17 cellular contexts compared by ENCODE assay signal in the genomic region with DNA sequence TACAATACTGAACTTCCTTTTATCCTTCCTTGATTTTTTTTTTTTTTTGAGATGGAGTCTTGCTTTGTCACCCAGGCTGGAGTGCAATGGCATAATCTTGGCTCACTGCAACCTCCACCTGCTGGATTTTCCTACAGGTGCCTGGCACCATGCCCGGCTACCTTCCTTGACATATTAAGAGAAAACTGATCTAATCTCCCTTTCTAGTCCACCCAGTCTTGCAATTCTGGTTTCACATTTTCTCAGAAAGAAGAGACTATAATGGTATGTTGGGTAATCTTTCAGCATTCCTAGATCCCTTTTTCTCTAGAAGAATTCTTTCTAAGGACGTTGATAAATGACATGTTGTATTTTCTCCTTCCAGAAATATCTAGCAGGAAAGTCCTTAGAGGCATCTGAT. TPM values are rescaled to one million over a fixed set of nuclear protein-coding genes. Genes with fewer than 3 reads are reported as not detected.
DNase-seq lines count a peak whose midpoint lies in the region; ATAC-seq and TF ChIP-seq lines count a peak whose summit lies in the region.
"Had no signal": no experiment of that assay in that cellular context is flagged by ENCODE, and none has a peak within 500 bp of the region (broad histone marks: within the 10 kb centered on the region; RNA-seq: fewer than 3 reads in every experiment).

No MANE protein-coding gene starts in this region.

- no peak for DNase-seq in SK-N-SH
- peak; percentile 39 for DNase-seq in amniotic epithelial cell (ENCODE audit: low read depth)
- peak; percentile 58 for DNase-seq in prostate gland (ENCODE audit: low spot score)
- DNase-seq in neuronal stem cell (ENCODE audit: low spot score): no peak
- no peak for DNase-seq in OCI-M1 (lab: John Stamatoyannopoulos, UW)
- DNase-seq in NCI-H2081 treated with DMSO at 0.1 percent for 48 hours (lab: John Stamatoyannopoulos, UW): no peak
- DNase-seq: activated CD4-positive, alpha-beta T cell treated with anti-CD3 and anti-CD28 coated beads for 4 hours; activated gamma-delta T cell; cerebellar nuclear complex; KBM-7; left ventricle myocardium superior; NCI-H1930; SW 1271 had no signal

- no peak overlapping the region for H2BK120ac ChIP-seq in neuronal stem cell (ENCODE audit: low read depth, low read length)

- intact Hi-C loops in prostate gland (cut with DNase I): no loop called here

- no peak overlapping the region for H3K4me3 ChIP-seq in SK-N-SH (ENCODE audit: low read depth in 2 of 2, low read length in 1 of 2)
- no peak overlapping the region for H3K4me3 ChIP-seq in prostate gland
- no peak overlapping the region for H3K4me3 ChIP-seq in neuronal stem cell (ENCODE audit: low read length in 2 of 2)
- H3K4me3 ChIP-seq: neural progenitor cell, thoracic aorta had no signal

- peaks cover 21% of the 10 kb centered on the region for H3F3A ChIP-seq in SK-N-SH (replicated peaks; ENCODE audit: insufficient read depth)

- H3K27me3 ChIP-seq in SK-N-SH (ENCODE audit: insufficient read depth) (no peaks in the 10 kb centered on the region), prostate gland (replicated peaks; ENCODE audit: insufficient read depth) (no peaks in the 10 kb centered on the region), neuronal stem cell (ENCODE audit: control insufficient read depth in 3 of 3, insufficient read depth in 3 of 3, low read depth in 1 of 3, low read length in 3 of 3) (no peaks in the 10 kb centered on the region)
- H3K27me3 ChIP-seq: neural progenitor cell had no signal

- TF ChIP-seq POLR2A in prostate gland (IDR thresholded peaks at IDR 0.05): no peak

- no peak overlapping the region for H4K91ac ChIP-seq in neuronal stem cell (ENCODE audit: low read depth, low read length, poor library complexity)

- no peaks in the 10 kb centered on the region for H3K9me3 ChIP-seq in SK-N-SH
- H3K9me3 ChIP-seq in prostate gland: no peaks in the 10 kb centered on the region
- H3K9me3 ChIP-seq in neuronal stem cell (replicated peaks in 1 of 2; ENCODE audit: control insufficient read depth in 2 of 2, insufficient read depth in 1 of 2, low read depth in 1 of 2, low read length in 2 of 2): no peaks in the 10 kb centered on the region
- H3K9me3 ChIP-seq: thoracic aorta had no signal

- no peak overlapping the region for H3K14ac ChIP-seq in neuronal stem cell (ENCODE audit: low read length)

- TF ChIP-seq RAD21 in SK-N-SH (IDR thresholded peaks at IDR 0.05; ENCODE audit: low read length) (no peak), Ishikawa (IDR thresholded peaks at IDR 0.05; ENCODE audit: low read depth) (no peak)

- H2BK12ac ChIP-seq in neuronal stem cell (ENCODE audit: low read length): no peak overlapping the region

- H3K9ac ChIP-seq in SK-N-SH: no peak overlapping the region
- no peak overlapping the region for H3K9ac ChIP-seq in neuronal stem cell (ENCODE audit: low read depth, low read length, poor library complexity)
- H3K9ac ChIP-seq: neural progenitor cell had no signal

- no peak overlapping the region for H2AK5ac ChIP-seq in neuronal stem cell (ENCODE audit: low read depth, low read length)

- H2BK15ac ChIP-seq in neuronal stem cell (ENCODE audit: low read length): no peak overlapping the region

- TF ChIP-seq EP300 in SK-N-SH (IDR thresholded peaks at IDR 0.05; ENCODE audit: borderline replicate concordance in 1 of 2, low read depth in 1 of 2, low read length in 1 of 2) (no peak), Ishikawa (IDR thresholded peaks at IDR 0.05; ENCODE audit: borderline replicate concordance) (no peak; the same call in 1 of the 2 replicates)

- no peaks in the 10 kb centered on the region for H3K79me1 ChIP-seq in neuronal stem cell (ENCODE audit: low read depth, low read length)

- H2AFZ ChIP-seq in SK-N-SH (ENCODE audit: low read depth) (no peak overlapping the region), neuronal stem cell (ENCODE audit: low read length) (no peak overlapping the region)
- H2AFZ ChIP-seq: neural progenitor cell had no signal

- no peak overlapping the region for H3K4ac ChIP-seq in neuronal stem cell (ENCODE audit: low read length)

- POLR2A ChIA-PET in SK-N-SH (lab: Yijun Ruan, JAX): no interaction called here

- H3K36me3 ChIP-seq in SK-N-SH (replicated peaks in 1 of 2; ENCODE audit: control insufficient read depth in 1 of 2, insufficient read depth in 2 of 2, low read length in 1 of 2) (peaks cover 36 to 73% of the 10 kb centered on the region in 2 experiments), prostate gland (no peaks in the 10 kb centered on the region), neuronal stem cell (replicated peaks in 1 of 2; ENCODE audit: control insufficient read depth in 2 of 2, insufficient read depth in 2 of 2, low read length in 2 of 2) (peaks cover 0 to 2% of the 10 kb centered on the region in 2 donors)
- H3K36me3 ChIP-seq: neural progenitor cell had no signal

- H4K8ac ChIP-seq in neuronal stem cell (ENCODE audit: low read depth, low read length): no peak overlapping the region

- CTCF ChIA-PET in SK-N-SH (lab: Yijun Ruan, JAX): interaction anchor here (0.8 to 1.2 kb wide), 3 partner anchors 10 to 51 kb away, joined by 3 to 4 read pairs (median 3); no protein-coding TSS in a partner anchor

- H3K9me2 ChIP-seq in SK-N-SH: no peaks in the 10 kb centered on the region

- H2BK5ac ChIP-seq in neuronal stem cell (ENCODE audit: low read length): no peak overlapping the region

- 65% methylated on average over 2 of the region's 2 CpGs for WGBS in SK-N-SH (ENCODE audit: low lambda C conversion rate)
- 39% methylated on average over 2 of the region's 2 CpGs for WGBS in prostate gland
- no CpG with 5 or more reads among the region's 2 CpGs for WGBS in neuronal stem cell (ENCODE audit: extremely low coverage in 2 of 2, insufficient read length in 2 of 2, insufficient replicate concordance in 1 of 2), 2 donors

- H3K4me2 ChIP-seq in SK-N-SH (no peak overlapping the region), neuronal stem cell (ENCODE audit: insufficient read depth, low read length, poor library complexity, severe bottlenecking) (no peak overlapping the region)
- H3K4me2 ChIP-seq: neural progenitor cell had no signal

- no peak overlapping the region for H3K18ac ChIP-seq in neuronal stem cell (ENCODE audit: low read length)

- H3K27ac ChIP-seq in SK-N-SH (ENCODE audit: low read depth in 2 of 2, low read length in 1 of 2) (no peak overlapping the region), prostate gland (no peak overlapping the region), neuronal stem cell (replicated peaks; ENCODE audit: low read length) (no peak overlapping the region)
- H3K27ac ChIP-seq: neural progenitor cell, thoracic aorta had no signal

- TF ChIP-seq CTCF in SK-N-SH (IDR thresholded peaks at IDR 0.05) (no peak), prostate gland (IDR thresholded peaks at IDR 0.05) (no peak)

- no peaks in the 10 kb centered on the region for H4K20me1 ChIP-seq in SK-N-SH (ENCODE audit: insufficient read depth)

- H3K4me1 ChIP-seq in SK-N-SH (ENCODE audit: control insufficient read depth in 1 of 2, insufficient read depth in 2 of 2, low read depth in 1 of 2, low read length in 1 of 2) (no peaks in the 10 kb centered on the region), prostate gland (replicated peaks) (no peaks in the 10 kb centered on the region), neuronal stem cell (ENCODE audit: control insufficient read depth in 2 of 2, insufficient read depth in 1 of 2, low read depth in 1 of 2, low read length in 2 of 2) (peaks cover 0 to 3% of the 10 kb centered on the region in 2 donors)

- H3K79me2 ChIP-seq in SK-N-SH (ENCODE audit: insufficient read depth): peaks cover 13% of the 10 kb centered on the region

- H3K23ac ChIP-seq in neuronal stem cell (ENCODE audit: low read depth, low read length, poor library complexity): no peak overlapping the region

- no peak for ATAC-seq in SK-N-SH treated with all-trans-retinoic acid at 6 μM for 48 hours
- ATAC-seq: left ventricle myocardium superior had no signal

TF ChIP-seq in SK-N-SH treated with all-trans-retinoic acid at 6 μM for 48 hours, 23 proteins besides CTCF, POLR2A, EP300 and RAD21 (continues in another document):
- 0 out of 2 replicates have a peak, but pooled peaks have one; percentile 11 for TF ChIP-seq ISL1 (CRISPR knock-in tag; IDR thresholded peaks at IDR 0.05)

TF ChIP-seq in SK-N-SH, 30 proteins besides CTCF, POLR2A, EP300 and RAD21 (continues in another document):
- TF ChIP-seq POLR2AphosphoS5 (IDR thresholded peaks at IDR 0.05; ENCODE audit: low read depth, low read length) (no peak), GABPA (IDR thresholded peaks at IDR 0.05; ENCODE audit: low read depth) (no peak), EZH2phosphoT487 (IDR thresholded peaks at IDR 0.05; ENCODE audit: borderline replicate concordance, low read depth) (no peak)

TF ChIP-seq in Ishikawa, 13 proteins besides CTCF, POLR2A, EP300 and RAD21:
- TF ChIP-seq, protein P1, sequence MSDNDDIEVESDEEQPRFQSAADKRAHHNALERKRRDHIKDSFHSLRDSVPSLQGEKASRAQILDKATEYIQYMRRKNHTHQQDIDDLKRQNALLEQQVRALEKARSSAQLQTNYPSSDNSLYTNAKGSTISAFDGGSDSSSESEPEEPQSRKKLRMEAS (IDR thresholded peaks at IDR 0.05): no peak
- peak; percentile 92 for TF ChIP-seq NFIC (IDR thresholded peaks at IDR 0.05)
- no peak for TF ChIP-seq ZBTB7A (IDR thresholded peaks at IDR 0.05; ENCODE audit: low read depth)
- TF ChIP-seq YY1 (IDR thresholded peaks at IDR 0.05; ENCODE audit: low read depth): no peak
- peak; percentile 56 for TF ChIP-seq TCF12 (IDR thresholded peaks at IDR 0.05; ENCODE audit: low read depth)
- TF ChIP-seq TEAD4 (IDR thresholded peaks at IDR 0.05): no peak
- TF ChIP-seq CEBPB (IDR thresholded peaks at IDR 0.05): peak; percentile 54; the same call in 1 of the 2 replicates

RNA-seq across cellular contexts. Expression of a gene that starts 10.3 kb away (rescaled TPM):
- 2,088 and 3,150 TPM in 2 replicates for polyA plus RNA-seq in SK-N-SH (2012; rRNA removed)
- polyA plus RNA-seq in SK-N-SH (2012; cell fraction: cytosol; rRNA removed): 2,445 and 2,787 TPM in 2 replicates
- 1,331 and 2,502 TPM in 2 replicates for polyA plus RNA-seq in SK-N-SH (2012; cell fraction: nucleus; rRNA removed)
- 100 to 1,000 TPM; 799 to 842 TPM for total RNA-seq in prostate gland
- 406 TPM for polyA plus RNA-seq in neuronal stem cell (2013, experiment 1 of 2)
- polyA plus RNA-seq in neuronal stem cell (2013, experiment 2 of 2): 401 TPM

Comparison
In these comparisons a context has a peak if more than half of its experiments do, and no peak if none do; other contexts are left out.
1. DNase-seq: peak in amniotic epithelial cell (single experiment) and prostate gland (single experiment); none in SK-N-SH (single experiment), neuronal stem cell (single experiment), OCI-M1 (single experiment) and NCI-H2081 treated with DMSO at 0.1 percent for 48 hours (single experiment).